Comparison of ENCODE assay signal across 1 cellular context in the genomic region with DNA sequence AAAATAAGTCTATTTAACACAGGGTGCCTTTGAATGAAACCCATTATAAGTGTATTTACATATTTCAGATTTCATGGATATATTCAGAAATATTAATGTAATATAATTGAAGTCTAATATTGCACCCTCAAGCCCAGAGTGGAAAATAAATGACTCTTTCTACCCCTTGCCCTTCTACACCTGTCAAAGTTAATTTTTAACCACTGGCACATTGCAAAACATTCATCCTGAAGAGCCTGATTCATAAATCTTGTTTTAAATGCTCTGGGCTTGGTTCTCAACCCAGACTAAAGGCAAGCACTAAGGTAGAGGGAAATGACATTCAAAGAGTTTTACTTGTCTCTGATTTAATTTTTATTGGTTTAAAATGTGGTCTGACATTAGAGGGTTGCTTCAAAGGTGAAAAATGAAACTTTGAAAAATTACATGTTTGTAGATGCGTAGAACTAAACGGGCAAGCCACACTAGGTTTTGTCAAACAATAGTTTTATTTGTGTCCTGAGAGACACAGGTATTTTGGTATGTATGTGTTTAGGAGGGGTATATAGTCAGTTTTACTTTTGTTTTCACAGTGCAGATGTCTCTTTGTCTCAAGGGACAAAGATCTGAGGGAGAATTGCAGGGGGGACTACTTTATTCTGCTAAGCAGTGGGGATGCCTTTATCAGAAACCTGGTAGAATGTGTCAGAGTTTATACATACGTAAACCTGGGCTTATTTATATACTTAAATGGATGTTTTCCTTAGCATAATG.
TF ChIP-seq lines count a peak whose summit lies in the region.

No MANE protein-coding gene starts in this region.

TF ChIP-seq in WTC11, 78 proteins besides CTCF, POLR2A, EP300 and RAD21 (continued from another document):
- TF ChIP-seq, protein P1, sequence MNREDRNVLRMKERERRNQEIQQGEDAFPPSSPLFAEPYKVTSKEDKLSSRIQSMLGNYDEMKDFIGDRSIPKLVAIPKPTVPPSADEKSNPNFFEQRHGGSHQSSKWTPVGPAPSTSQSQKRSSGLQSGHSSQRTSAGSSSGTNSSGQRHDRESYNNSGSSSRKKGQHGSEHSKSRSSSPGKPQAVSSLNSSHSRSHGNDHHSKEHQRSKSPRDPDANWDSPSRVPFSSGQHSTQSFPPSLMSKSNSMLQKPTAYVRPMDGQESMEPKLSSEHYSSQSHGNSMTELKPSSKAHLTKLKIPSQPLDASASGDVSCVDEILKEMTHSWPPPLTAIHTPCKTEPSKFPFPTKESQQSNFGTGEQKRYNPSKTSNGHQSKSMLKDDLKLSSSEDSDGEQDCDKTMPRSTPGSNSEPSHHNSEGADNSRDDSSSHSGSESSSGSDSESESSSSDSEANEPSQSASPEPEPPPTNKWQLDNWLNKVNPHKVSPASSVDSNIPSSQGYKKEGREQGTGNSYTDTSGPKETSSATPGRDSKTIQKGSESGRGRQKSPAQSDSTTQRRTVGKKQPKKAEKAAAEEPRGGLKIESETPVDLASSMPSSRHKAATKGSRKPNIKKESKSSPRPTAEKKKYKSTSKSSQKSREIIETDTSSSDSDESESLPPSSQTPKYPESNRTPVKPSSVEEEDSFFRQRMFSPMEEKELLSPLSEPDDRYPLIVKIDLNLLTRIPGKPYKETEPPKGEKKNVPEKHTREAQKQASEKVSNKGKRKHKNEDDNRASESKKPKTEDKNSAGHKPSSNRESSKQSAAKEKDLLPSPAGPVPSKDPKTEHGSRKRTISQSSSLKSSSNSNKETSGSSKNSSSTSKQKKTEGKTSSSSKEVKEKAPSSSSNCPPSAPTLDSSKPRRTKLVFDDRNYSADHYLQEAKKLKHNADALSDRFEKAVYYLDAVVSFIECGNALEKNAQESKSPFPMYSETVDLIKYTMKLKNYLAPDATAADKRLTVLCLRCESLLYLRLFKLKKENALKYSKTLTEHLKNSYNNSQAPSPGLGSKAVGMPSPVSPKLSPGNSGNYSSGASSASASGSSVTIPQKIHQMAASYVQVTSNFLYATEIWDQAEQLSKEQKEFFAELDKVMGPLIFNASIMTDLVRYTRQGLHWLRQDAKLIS (CRISPR knock-in tag; IDR thresholded peaks at IDR 0.05; ENCODE audit: borderline replicate concordance): no peak
- TF ChIP-seq, protein P2, sequence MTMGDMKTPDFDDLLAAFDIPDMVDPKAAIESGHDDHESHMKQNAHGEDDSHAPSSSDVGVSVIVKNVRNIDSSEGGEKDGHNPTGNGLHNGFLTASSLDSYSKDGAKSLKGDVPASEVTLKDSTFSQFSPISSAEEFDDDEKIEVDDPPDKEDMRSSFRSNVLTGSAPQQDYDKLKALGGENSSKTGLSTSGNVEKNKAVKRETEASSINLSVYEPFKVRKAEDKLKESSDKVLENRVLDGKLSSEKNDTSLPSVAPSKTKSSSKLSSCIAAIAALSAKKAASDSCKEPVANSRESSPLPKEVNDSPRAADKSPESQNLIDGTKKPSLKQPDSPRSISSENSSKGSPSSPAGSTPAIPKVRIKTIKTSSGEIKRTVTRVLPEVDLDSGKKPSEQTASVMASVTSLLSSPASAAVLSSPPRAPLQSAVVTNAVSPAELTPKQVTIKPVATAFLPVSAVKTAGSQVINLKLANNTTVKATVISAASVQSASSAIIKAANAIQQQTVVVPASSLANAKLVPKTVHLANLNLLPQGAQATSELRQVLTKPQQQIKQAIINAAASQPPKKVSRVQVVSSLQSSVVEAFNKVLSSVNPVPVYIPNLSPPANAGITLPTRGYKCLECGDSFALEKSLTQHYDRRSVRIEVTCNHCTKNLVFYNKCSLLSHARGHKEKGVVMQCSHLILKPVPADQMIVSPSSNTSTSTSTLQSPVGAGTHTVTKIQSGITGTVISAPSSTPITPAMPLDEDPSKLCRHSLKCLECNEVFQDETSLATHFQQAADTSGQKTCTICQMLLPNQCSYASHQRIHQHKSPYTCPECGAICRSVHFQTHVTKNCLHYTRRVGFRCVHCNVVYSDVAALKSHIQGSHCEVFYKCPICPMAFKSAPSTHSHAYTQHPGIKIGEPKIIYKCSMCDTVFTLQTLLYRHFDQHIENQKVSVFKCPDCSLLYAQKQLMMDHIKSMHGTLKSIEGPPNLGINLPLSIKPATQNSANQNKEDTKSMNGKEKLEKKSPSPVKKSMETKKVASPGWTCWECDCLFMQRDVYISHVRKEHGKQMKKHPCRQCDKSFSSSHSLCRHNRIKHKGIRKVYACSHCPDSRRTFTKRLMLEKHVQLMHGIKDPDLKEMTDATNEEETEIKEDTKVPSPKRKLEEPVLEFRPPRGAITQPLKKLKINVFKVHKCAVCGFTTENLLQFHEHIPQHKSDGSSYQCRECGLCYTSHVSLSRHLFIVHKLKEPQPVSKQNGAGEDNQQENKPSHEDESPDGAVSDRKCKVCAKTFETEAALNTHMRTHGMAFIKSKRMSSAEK (CRISPR knock-in tag; IDR thresholded peaks at IDR 0.05; ENCODE audit: borderline replicate concordance): no peak
- no peak for TF ChIP-seq ATF1 (CRISPR knock-in tag; IDR thresholded peaks at IDR 0.05)
- no peak for TF ChIP-seq SMAD3 (CRISPR knock-in tag; IDR thresholded peaks at IDR 0.05; ENCODE audit: borderline replicate concordance)
- TF ChIP-seq, protein P3, sequence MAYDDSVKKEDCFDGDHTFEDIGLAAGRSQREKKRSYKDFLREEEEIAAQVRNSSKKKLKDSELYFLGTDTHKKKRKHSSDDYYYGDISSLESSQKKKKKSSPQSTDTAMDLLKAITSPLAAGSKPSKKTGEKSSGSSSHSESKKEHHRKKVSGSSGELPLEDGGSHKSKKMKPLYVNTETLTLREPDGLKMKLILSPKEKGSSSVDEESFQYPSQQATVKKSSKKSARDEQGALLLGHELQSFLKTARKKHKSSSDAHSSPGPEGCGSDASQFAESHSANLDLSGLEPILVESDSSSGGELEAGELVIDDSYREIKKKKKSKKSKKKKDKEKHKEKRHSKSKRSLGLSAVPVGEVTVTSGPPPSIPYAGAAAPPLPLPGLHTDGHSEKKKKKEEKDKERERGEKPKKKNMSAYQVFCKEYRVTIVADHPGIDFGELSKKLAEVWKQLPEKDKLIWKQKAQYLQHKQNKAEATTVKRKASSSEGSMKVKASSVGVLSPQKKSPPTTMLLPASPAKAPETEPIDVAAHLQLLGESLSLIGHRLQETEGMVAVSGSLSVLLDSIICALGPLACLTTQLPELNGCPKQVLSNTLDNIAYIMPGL (CRISPR knock-in tag; IDR thresholded peaks at IDR 0.05): no peak
- no peak for TF ChIP-seq ZNF317 (CRISPR knock-in tag; IDR thresholded peaks at IDR 0.05; ENCODE audit: borderline replicate concordance, low read depth)
- TF ChIP-seq, protein P4, sequence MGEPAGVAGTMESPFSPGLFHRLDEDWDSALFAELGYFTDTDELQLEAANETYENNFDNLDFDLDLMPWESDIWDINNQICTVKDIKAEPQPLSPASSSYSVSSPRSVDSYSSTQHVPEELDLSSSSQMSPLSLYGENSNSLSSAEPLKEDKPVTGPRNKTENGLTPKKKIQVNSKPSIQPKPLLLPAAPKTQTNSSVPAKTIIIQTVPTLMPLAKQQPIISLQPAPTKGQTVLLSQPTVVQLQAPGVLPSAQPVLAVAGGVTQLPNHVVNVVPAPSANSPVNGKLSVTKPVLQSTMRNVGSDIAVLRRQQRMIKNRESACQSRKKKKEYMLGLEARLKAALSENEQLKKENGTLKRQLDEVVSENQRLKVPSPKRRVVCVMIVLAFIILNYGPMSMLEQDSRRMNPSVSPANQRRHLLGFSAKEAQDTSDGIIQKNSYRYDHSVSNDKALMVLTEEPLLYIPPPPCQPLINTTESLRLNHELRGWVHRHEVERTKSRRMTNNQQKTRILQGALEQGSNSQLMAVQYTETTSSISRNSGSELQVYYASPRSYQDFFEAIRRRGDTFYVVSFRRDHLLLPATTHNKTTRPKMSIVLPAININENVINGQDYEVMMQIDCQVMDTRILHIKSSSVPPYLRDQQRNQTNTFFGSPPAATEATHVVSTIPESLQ (CRISPR knock-in tag; IDR thresholded peaks at IDR 0.05): no peak
- no peak for TF ChIP-seq SMAD4 (CRISPR knock-in tag; IDR thresholded peaks at IDR 0.05)
- TF ChIP-seq PRRX2 (CRISPR knock-in tag; IDR thresholded peaks at IDR 0.05): no peak
- no peak for TF ChIP-seq ESRRA (CRISPR knock-in tag; IDR thresholded peaks at IDR 0.05; ENCODE audit: borderline replicate concordance)
